Comparison of ENCODE assay signal across 25 cellular contexts in genomic region chr4:43968041-43968440, GRCh38.
"Had no signal": no experiment of that assay in that cellular context is flagged by ENCODE, and none has a peak within 500 bp of the region (broad histone marks: within the 10 kb centered on the region; RNA-seq: fewer than 3 reads in every experiment).

No MANE protein-coding gene starts in this region.

- ATAC-seq: stimulated activated effector memory CD8-positive, alpha-beta T cell treated with anti-CD3 and anti-CD28 coated beads, Interleukin-12 subunit alpha, Interleukin-12 subunit beta, amount 100 ng/mL, for 72 hours; stimulated activated memory B cell treated with anti-CD40 and anti-IgM and Interleukin-4, amounts not matched to agents 10 μg/mL and 1 μg/mL and 100 μg/mL, for 72 hours; stimulated activated naive B cell treated with anti-CD40 and anti-IgM and Interleukin-4, amounts not matched to agents 10 μg/mL and 1 μg/mL and 100 μg/mL, for 72 hours; stimulated activated naive CD8-positive, alpha-beta T cell treated with anti-CD3 and anti-CD28 coated beads, Interleukin-15, amount 100 ng/mL, for 72 hours; stimulated activated naive CD8-positive, alpha-beta T cell treated with anti-CD3 and anti-CD28 coated beads, Interleukin-15, Interleukin-2, amounts not matched to agents 100 U/mL and 50 U/mL, for 24 hours had no signal

- DNase-seq: stimulated activated CD4-positive, alpha-beta T cell treated with anti-CD3 and anti-CD28 coated beads, Interleukin-2, amount 100 ng/mL, for 48 hours; stimulated activated CD4-positive, alpha-beta T cell treated with anti-CD3 and anti-CD28 coated beads, Interleukin-4, amount 100 ng/mL, for 1 hour; stimulated activated CD4-positive, alpha-beta T cell treated with anti-CD3 and anti-CD28 coated beads, Interleukin-4, amount 100 ng/mL, for 24 hours; stimulated activated CD4-positive, alpha-beta T cell treated with anti-CD3 and anti-CD28 coated beads, Interleukin-4, amount 100 ng/mL, for 4 hours; stimulated activated CD8-positive, alpha-beta memory T cell treated with anti-CD3 and anti-CD28 coated beads, Interleukin-4, amount 100 ng/mL, for 48 hours; stimulated activated naive B cell treated with anti-CD40 and anti-IgM and Interleukin-4, amounts not matched to agents 10 μg/mL and 1 μg/mL and 100 μg/mL, for 72 hours; stimulated activated naive CD4-positive, alpha-beta T cell; stimulated activated naive CD4-positive, alpha-beta T cell treated with Interleukin-2 at 50 U/mL for 16 hours; stimulated activated naive CD8-positive, alpha-beta T cell treated with anti-CD3 and anti-CD28 coated beads, Interleukin-15, amount 100 ng/mL, for 72 hours; stimulated activated naive CD8-positive, alpha-beta T cell treated with anti-CD3 and anti-CD28 coated beads, Interleukin-15, Interleukin-2, amounts not matched to agents 100 U/mL and 50 U/mL, for 24 hours; stomach; substantia nigra; testis; thyroid gland; tibial artery; transverse colon; trophoblast cell; uterus had no signal

- H3K27me3 ChIP-seq: stomach, suprapubic skin, testis, thyroid gland, tibial artery, tibial nerve, transverse colon, upper lobe of left lung, uterus, vagina had no signal

- H3K4me1 ChIP-seq: stomach, suprapubic skin, testis, thyroid gland, tibial artery, tibial nerve, transverse colon, upper lobe of left lung, uterus, vagina had no signal

- H3K4me3 ChIP-seq: stomach, suprapubic skin, testis, thoracic aorta, thyroid gland, tibial artery, tibial nerve, transverse colon, upper lobe of left lung, uterus, vagina had no signal

- H3K27ac ChIP-seq: stomach, suprapubic skin, testis, thoracic aorta, thyroid gland, tibial artery, tibial nerve, transverse colon, upper lobe of left lung, uterus, vagina had no signal

- H3K9me3 ChIP-seq: stomach, suprapubic skin, testis, thoracic aorta, thyroid gland, tibial artery, tibial nerve, upper lobe of left lung, uterus, vagina had no signal

- H3K36me3 ChIP-seq: stomach, suprapubic skin, thoracic aorta, thyroid gland, tibial artery, tibial nerve, transverse colon, upper lobe of left lung, uterus, vagina had no signal
